Comparison of ENCODE assay signal across 8 cellular contexts in the genomic region with DNA sequence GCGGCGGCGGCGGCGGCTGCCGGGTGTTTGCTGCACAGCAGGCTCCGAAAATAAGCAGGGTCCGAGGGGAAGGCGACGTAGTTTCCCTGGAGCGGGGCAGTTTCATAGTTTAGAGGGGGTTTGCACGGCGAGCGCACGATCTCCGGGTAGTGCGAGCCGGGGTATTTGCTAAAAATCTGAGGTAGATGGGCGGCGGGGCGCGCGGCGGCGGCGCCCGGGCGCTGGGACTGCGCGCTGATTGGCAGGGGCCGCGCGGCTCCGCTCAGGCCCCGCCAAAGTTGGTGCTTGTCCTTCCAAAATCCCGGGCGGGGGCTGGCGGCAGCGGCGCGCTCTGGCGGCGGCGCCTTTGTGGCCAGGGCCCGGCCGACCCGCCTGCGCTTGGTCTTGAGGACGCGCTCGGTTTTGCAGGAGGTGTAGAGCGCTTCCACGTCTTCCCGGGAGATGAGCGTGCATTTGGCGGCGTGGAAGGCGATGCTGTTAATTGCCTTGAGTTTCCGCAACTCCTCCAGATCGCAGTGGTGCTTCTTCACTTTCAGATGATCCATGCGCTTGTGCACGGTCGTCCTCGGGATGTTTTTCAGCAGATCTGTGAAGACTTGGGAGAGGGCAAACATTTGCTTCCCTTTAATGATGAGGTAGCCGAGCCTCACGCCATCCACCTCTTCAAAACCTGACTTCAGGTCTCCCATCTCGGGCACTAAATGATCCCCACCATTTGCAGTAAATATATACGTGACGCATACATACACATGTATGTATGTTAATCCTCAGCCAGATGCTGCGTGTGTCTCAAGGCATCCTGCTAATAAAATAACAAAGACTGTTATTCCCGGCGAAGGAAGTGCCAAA. TPM values are rescaled to one million over a fixed set of nuclear protein-coding genes. Genes with fewer than 3 reads are reported as not detected.
DNase-seq lines count a peak whose midpoint lies in the region; ATAC-seq and TF ChIP-seq lines count a peak whose summit lies in the region.

No MANE protein-coding gene starts in this region.

- peaks cover 18% of the 10 kb centered on the region for H3K4me1 Mint-ChIP-seq in MCF 10A (ENCODE audit: insufficient read depth, unreplicated experiment)

- H3K36me3 Mint-ChIP-seq in MCF 10A (ENCODE audit: insufficient read depth, unreplicated experiment), result peaks cover 6% of the 10 kb centered on the region

- CTCF ChIA-PET in PC-3 (lab: Charles Lee) (interaction anchor here (0.5 to 1.2 kb wide), 3 partner anchors 21 to 147 kb away, joined by 3 to 14 read pairs (median 3); no protein-coding TSS in a partner anchor), MCF 10A (lab: Yijun Ruan, JAX) (interaction anchor here (0.7 to 1.5 kb wide), 6 partner anchors 10 to 239 kb away, joined by 3 to 11 read pairs (median 4); no protein-coding TSS in a partner anchor)

- peak; percentile 73 for ATAC-seq in HG02885 (IDR thresholded peaks at IDR 0.05; ENCODE audit: poor library complexity, unreplicated experiment)
- ATAC-seq in PC-3, result peak; percentile 72

- no peaks in the 10 kb centered on the region for H3K27me3 Mint-ChIP-seq in MCF 10A (ENCODE audit: insufficient read depth, unreplicated experiment)

- H2AFZ ChIP-seq in PC-3 (ENCODE audit: low read length) (peak overlapping the region; percentile 85), smooth muscle cell (ENCODE audit: low read depth) (peak overlapping the region; percentile 29)

- H3F3A ChIP-seq in PC-3 (ENCODE audit: low read length, unreplicated experiment) (no peaks in the 10 kb centered on the region), smooth muscle cell (ENCODE audit: low read depth) (no peaks in the 10 kb centered on the region)

- no peaks in the 10 kb centered on the region for H3K9me3 ChIP-seq in PC-3 (ENCODE audit: low read length)
- no peaks in the 10 kb centered on the region for H3K9me3 ChIP-seq in smooth muscle cell (replicated peaks; ENCODE audit: low read depth)

- no peaks in the 10 kb centered on the region for H3K9me3 Mint-ChIP-seq in MCF 10A (ENCODE audit: unreplicated experiment)

- peak overlapping the region; percentile 85 for H3K4me3 Mint-ChIP-seq in MCF 10A (ENCODE audit: unreplicated experiment)

- H3K79me2 ChIP-seq in PC-3 (ENCODE audit: low read length) (no peaks in the 10 kb centered on the region), smooth muscle cell (ENCODE audit: low read depth) (peaks cover 75% of the 10 kb centered on the region)

- BruUV-seq in PC-3 (replicated peaks; lab: Mats Ljungman, UMichigan), result TSS peak; percentile 77
- no TSS peak for BruUV-seq in MCF 10A (replicated peaks; lab: Mats Ljungman, UMichigan)

- POLR2A ChIA-PET in PC-3 (lab: Charles Lee; ENCODE audit: unreplicated experiment) (interaction anchor here (0.6 to 1.2 kb wide), 2 partner anchors 20 to 286 kb away, joined by 3 to 4 read pairs; no protein-coding TSS in a partner anchor), MCF 10A (lab: Yijun Ruan, JAX) (interaction anchor here (1.0 to 3.0 kb wide), 11 partner anchors 9 to 21 kb away, joined by 3 to 33 read pairs (median 7); partner anchors contain the start of genes MLLT10 and SKIDA1)

- H3K27ac ChIP-seq in PC-3 (ENCODE audit: low read length) (no peak overlapping the region), smooth muscle cell (ENCODE audit: low read depth) (peak overlapping the region; percentile 82)

- H3K9me2 ChIP-seq in PC-3 (replicated peaks; ENCODE audit: low read length), result no peaks in the 10 kb centered on the region

- peak overlapping the region; percentile 75 for H3K27ac Mint-ChIP-seq in MCF 10A (ENCODE audit: low read depth, unreplicated experiment)

- H4K20me1 ChIP-seq in PC-3 (ENCODE audit: low read length) (no peaks in the 10 kb centered on the region), smooth muscle cell (ENCODE audit: low read depth) (no peaks in the 10 kb centered on the region)

- WGBS in smooth muscle cell (ENCODE audit: low lambda C conversion rate), result under 1% methylated on average over 67 of the region's 72 CpGs

- DNase-seq in AG20443 (ENCODE audit: low spot score), result peak; percentile 59
- peak; percentile 66 for DNase-seq in GM13977 (ENCODE audit: low spot score)
- DNase-seq in PC-3, result peak; percentile 66
- peak; percentile 64 for DNase-seq in MCF 10A (ENCODE audit: unreplicated experiment)
- peak; percentile 87 for DNase-seq in islet precursor cell
- DNase-seq in smooth muscle cell (lab: John Stamatoyannopoulos, UW; ENCODE audit: unreplicated experiment), result no peak
- no peak for DNase-seq in GF-D8 (lab: John Stamatoyannopoulos, UW)

- H3K9ac ChIP-seq in PC-3 (ENCODE audit: low read length) (peak overlapping the region; percentile 27; the same call in 1 of the 2 replicates), smooth muscle cell (ENCODE audit: low read depth) (peak overlapping the region; percentile 70)

- H3K4me1 ChIP-seq in PC-3 (ENCODE audit: insufficient read depth, low read length) (peaks cover 17% of the 10 kb centered on the region), smooth muscle cell (ENCODE audit: low read depth) (peaks cover 53% of the 10 kb centered on the region)

- intact Hi-C loops in PC-3 (cut with micrococcal nuclease) (no loop called here), MCF 10A (cut with micrococcal nuclease) (loop anchor here (2.0 kb wide), 1 partner anchor 21 kb away; no protein-coding TSS in a partner anchor)

- H3K4me3 ChIP-seq in PC-3 (ENCODE audit: low read length), result peak overlapping the region; percentile 86
- H3K4me3 ChIP-seq in smooth muscle cell, result peak overlapping the region; percentile 61

- no peaks in the 10 kb centered on the region for H3K36me3 ChIP-seq in PC-3 (ENCODE audit: low read depth, low read length)
- no peaks in the 10 kb centered on the region for H3K36me3 ChIP-seq in smooth muscle cell (ENCODE audit: low read depth)

- in situ Hi-C loops in GM13977 (cut with MboI; ENCODE audit: low pct_unique_long_range_greater_than_20kb, low sequenced_read_pairs, unreplicated experiment), result no loop called here

- TF ChIP-seq CTCF in GM13977 (IDR thresholded peaks at IDR 0.05; ENCODE audit: extremely low read depth, insufficient read depth, missing control alignments), result no peak
- TF ChIP-seq CTCF in PC-3 (conservative IDR thresholded peaks at IDR 0.05; ENCODE audit: low read depth, low read length), result no peak
- no peak for TF ChIP-seq CTCF in MCF 10A (IDR thresholded peaks at IDR 0.05; ENCODE audit: unreplicated experiment)
- no peak for TF ChIP-seq CTCF in smooth muscle cell (IDR thresholded peaks at IDR 0.05; ENCODE audit: borderline replicate concordance, insufficient read depth, poor library complexity, severe bottlenecking)

- H3K27me3 ChIP-seq in PC-3 (ENCODE audit: low read length), result no peaks in the 10 kb centered on the region
- no peaks in the 10 kb centered on the region for H3K27me3 ChIP-seq in smooth muscle cell (ENCODE audit: low read depth)

- peak overlapping the region; percentile 96 for H3K4me2 ChIP-seq in PC-3 (ENCODE audit: low read length)
- peak overlapping the region; percentile 98 for H3K4me2 ChIP-seq in smooth muscle cell

RNA-seq across cellular contexts. Expression of gene SKIDA1, which starts 8.1 kb away (rescaled TPM):
- total RNA-seq in PC-3 (2014; rRNA removed) (0.17 and 0.26 TPM in 2 replicates), MCF 10A (2022) (0.56 and 1.2 TPM in 2 replicates), smooth muscle cell (1.2 and 1.8 TPM in 2 replicates)
- polyA plus RNA-seq in smooth muscle cell, result 0.50 and 0.53 TPM in 2 replicates

RNA-seq across cellular contexts. Expression of gene MLLT10, which starts 16.7 kb away (rescaled TPM):
- total RNA-seq in PC-3 (2014; rRNA removed) (21.5 and 32.5 TPM in 2 replicates), MCF 10A (2022) (39.3 and 47.5 TPM in 2 replicates), smooth muscle cell (43.6 and 44.6 TPM in 2 replicates)
- 6.8 and 10.8 TPM in 2 replicates for polyA plus RNA-seq in smooth muscle cell

Comparison
In these comparisons a context has a peak if more than half of its experiments do, and no peak if none do; other contexts are left out.
1. DNase-seq: peak in AG20443 (single experiment), GM13977 (single experiment), PC-3 (single experiment), MCF 10A (single experiment) and islet precursor cell (single experiment); none in smooth muscle cell (single experiment) and GF-D8 (single experiment).